In the genomic region with DNA sequence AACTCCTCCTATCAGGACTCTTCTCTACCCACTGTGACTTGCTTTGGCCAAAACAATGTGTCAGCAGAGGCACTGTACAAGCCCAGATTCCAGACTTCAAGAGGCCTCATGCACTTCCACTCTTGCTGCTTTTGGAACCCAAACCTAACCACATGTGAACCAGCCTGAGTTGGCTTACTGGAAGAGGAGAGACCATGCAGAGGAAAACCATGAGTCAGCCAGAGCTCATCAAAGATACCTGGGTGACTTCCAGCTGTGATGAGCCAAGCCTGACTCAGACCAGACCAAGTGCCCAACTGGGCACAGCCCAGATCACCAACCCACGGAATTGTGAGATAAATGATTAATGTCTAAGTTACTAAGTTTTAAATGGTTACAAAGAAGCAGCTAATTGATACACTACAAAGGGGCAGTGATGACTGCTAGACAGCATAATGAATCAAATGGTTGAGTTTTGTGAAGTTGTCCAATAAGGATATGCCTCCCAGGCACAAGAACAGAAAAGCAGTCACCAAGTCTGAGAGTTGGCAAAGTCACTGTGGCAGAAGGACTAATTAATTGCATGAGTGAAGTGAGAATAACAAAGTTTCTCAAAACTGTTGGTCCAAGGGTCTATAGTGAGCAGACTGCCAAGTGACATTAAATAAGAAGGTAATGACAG, we compare ENCODE assay signal across 8 cellular contexts. TPM values are rescaled to one million over a fixed set of nuclear protein-coding genes. Genes with fewer than 3 reads are reported as not detected.
A peak's percentile ranks its signal among the peaks of the same experiment; 100 is the strongest.
DNase-seq lines count a peak whose midpoint lies in the region; ATAC-seq and TF ChIP-seq lines count a peak whose summit lies in the region.

No MANE protein-coding gene starts in this region.

- no peak for ATAC-seq in HG03135 (IDR thresholded peaks at IDR 0.05; ENCODE audit: unreplicated experiment)
- no peak for ATAC-seq in GM18858 (IDR thresholded peaks at IDR 0.05; ENCODE audit: unreplicated experiment)
- no peak for ATAC-seq in HG02678 (IDR thresholded peaks at IDR 0.05; ENCODE audit: unreplicated experiment)

- H3K27ac ChIP-seq in smooth muscle cell (ENCODE audit: low read depth), result peak overlapping the region; percentile 57

- H3K9ac ChIP-seq in smooth muscle cell (ENCODE audit: low read depth), result no peak overlapping the region

- H3K4me2 ChIP-seq in smooth muscle cell, result peak overlapping the region; percentile 43

- peaks cover 8% of the 10 kb centered on the region for H3K9me3 ChIP-seq in smooth muscle cell (replicated peaks; ENCODE audit: low read depth)

- no peak overlapping the region for H3K4me3 ChIP-seq in smooth muscle cell

- H3F3A ChIP-seq in smooth muscle cell (ENCODE audit: low read depth), result peaks cover 5% of the 10 kb centered on the region

- H2AFZ ChIP-seq in smooth muscle cell (ENCODE audit: low read depth), result no peak overlapping the region

- H4K20me1 ChIP-seq in smooth muscle cell (ENCODE audit: low read depth), result no peaks in the 10 kb centered on the region

- H3K79me2 ChIP-seq in smooth muscle cell (ENCODE audit: low read depth), result no peaks in the 10 kb centered on the region

- no peaks in the 10 kb centered on the region for H3K4me1 ChIP-seq in smooth muscle cell (ENCODE audit: low read depth)

- WGBS in smooth muscle cell (ENCODE audit: low lambda C conversion rate), result 13% methylated on average over 1 of the region's 1 CpG

- H3K27me3 ChIP-seq in smooth muscle cell (ENCODE audit: low read depth), result no peaks in the 10 kb centered on the region

- H3K36me3 ChIP-seq in smooth muscle cell (ENCODE audit: low read depth), result no peaks in the 10 kb centered on the region

- TF ChIP-seq CTCF in smooth muscle cell (IDR thresholded peaks at IDR 0.05; ENCODE audit: borderline replicate concordance, insufficient read depth, poor library complexity, severe bottlenecking), result no peak

- peak; percentile 4 for DNase-seq in activated naive CD4-positive, alpha-beta T cell treated with Interleukin-2 at 50 U/mL for 16 hours
- DNase-seq in activated naive CD4-positive, alpha-beta T cell treated with anti-CD3 and anti-CD28 coated beads, Interleukin-2, amount 50 U/mL, for 16 hours, result no peak
- DNase-seq in LHCN-M2 (ENCODE audit: low read depth) (peak; percentile 100), dermis blood vessel endothelial cell (peak; percentile 60), smooth muscle cell (lab: John Stamatoyannopoulos, UW; ENCODE audit: unreplicated experiment) (no peak)

RNA-seq across cellular contexts. Expression of gene BEND6, which starts 16.1 kb away (rescaled TPM):
- total RNA-seq in LHCN-M2 (2014; rRNA removed), result 8.7 and 14.1 TPM in 2 replicates
- 6.2 TPM for polyA plus RNA-seq in LHCN-M2 (2012)
- 0.14 and 0.34 TPM in 2 replicates for total RNA-seq in dermis blood vessel endothelial cell
- 5.5 and 6.2 TPM in 2 replicates for total RNA-seq in smooth muscle cell
- 4.8 TPM in 2 replicates for polyA plus RNA-seq in smooth muscle cell

Comparison
In these comparisons a context has a peak if more than half of its experiments do, and no peak if none do; other contexts are left out.
1. DNase-seq: peak in activated naive CD4-positive, alpha-beta T cell treated with Interleukin-2 at 50 U/mL for 16 hours (single experiment), LHCN-M2 (single experiment) and dermis blood vessel endothelial cell (single experiment); none in activated naive CD4-positive, alpha-beta T cell treated with anti-CD3 and anti-CD28 coated beads, Interleukin-2, amount 50 U/mL, for 16 hours (single experiment) and smooth muscle cell (single experiment).